ENCODE assay signal across 8 cellular contexts in the genomic region with DNA sequence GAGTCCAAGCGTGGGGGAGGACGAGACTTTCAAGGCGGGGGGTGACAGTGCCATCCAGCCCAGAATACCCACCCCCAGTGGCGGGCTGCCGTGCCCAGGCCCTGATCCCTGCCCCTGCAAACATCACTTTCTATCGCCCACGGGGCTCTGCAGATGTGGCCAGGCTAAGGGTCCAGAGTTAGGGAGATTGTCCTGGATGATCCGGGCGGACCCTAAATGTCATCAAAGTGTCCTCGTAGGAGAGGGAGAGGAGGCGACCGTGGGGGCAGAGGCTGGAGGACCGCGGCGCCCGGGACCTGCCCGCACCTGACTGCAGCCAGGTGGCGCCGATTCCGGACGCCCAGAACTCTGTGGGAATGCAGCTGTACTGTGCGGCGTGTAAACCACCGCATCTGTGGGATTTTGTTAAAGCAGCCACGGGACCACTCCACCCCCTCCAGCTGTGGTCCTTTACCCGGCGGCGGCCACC. TPM values are rescaled to one million over a fixed set of nuclear protein-coding genes. Genes with fewer than 3 reads are reported as not detected.
DNase-seq lines count a peak whose midpoint lies in the region; ATAC-seq and TF ChIP-seq lines count a peak whose summit lies in the region.

No MANE protein-coding gene starts in this region.

- no peaks in the 10 kb centered on the region for H3K36me3 Mint-ChIP-seq in activated CD8-positive, alpha-beta T cell treated with anti-CD3 and anti-CD28 coated beads for 36 hours (ENCODE audit: low read depth)

- intact Hi-C loops in activated CD8-positive, alpha-beta T cell treated with anti-CD3 and anti-CD28 coated beads for 36 hours (cut with micrococcal nuclease): loop anchor here (5.0 kb wide), 1 partner anchor 34 kb away; the partner anchor contains the start of gene GJA3
- intact Hi-C loops in left ventricle myocardium superior (cut with micrococcal nuclease): no loop called here
- intact Hi-C loops in gastrocnemius medialis (cut with DNase I; ENCODE audit: low total_unique reads): loop anchor here (5.0 kb wide), 1 partner anchor 46 kb away; no protein-coding TSS in a partner anchor

- H3K79me2 ChIP-seq in DOHH2 (ENCODE audit: control insufficient read depth, low read length): no peaks in the 10 kb centered on the region

- H3K4me1 Mint-ChIP-seq in activated CD8-positive, alpha-beta T cell treated with anti-CD3 and anti-CD28 coated beads for 36 hours (ENCODE audit: low read depth): no peaks in the 10 kb centered on the region

- POLR2A ChIA-PET in activated CD8-positive, alpha-beta T cell treated with anti-CD3 and anti-CD28 coated beads for 36 hours (lab: Charles Lee): interaction anchor here (0.6 to 2.1 kb wide), 2 partner anchors 10 to 73 kb away, joined by 3 to 13 read pairs; no protein-coding TSS in a partner anchor

- no peak overlapping the region for H3K4me2 ChIP-seq in DOHH2 (ENCODE audit: low read length)

- H3K27me3 ChIP-seq in DOHH2 (ENCODE audit: control insufficient read depth, low read length) (peaks cover 21% of the 10 kb centered on the region), gastrocnemius medialis (no peaks in the 10 kb centered on the region)

- no peaks in the 10 kb centered on the region for H4K20me1 ChIP-seq in DOHH2 (ENCODE audit: control insufficient read depth, insufficient read depth, low read depth, low read length)

- in situ Hi-C loops in gastrocnemius medialis (cut with MboI; ENCODE audit: low sequenced_read_pairs in 4 of 4): no loop called here

- CTCF ChIA-PET in activated CD8-positive, alpha-beta T cell treated with anti-CD3 and anti-CD28 coated beads for 36 hours (lab: Charles Lee): interaction anchor here (0.8 to 3.4 kb wide), 10 partner anchors 9 to 58 kb away, joined by 3 to 33 read pairs (median 6); no protein-coding TSS in a partner anchor

- H3K27ac ChIP-seq in DOHH2 (ENCODE audit: low read depth, low read length) (no peak overlapping the region), gastrocnemius medialis (peak overlapping the region; percentile 71 to 79 (median 72))

- no peak for TF ChIP-seq POLR2A in gastrocnemius medialis (IDR thresholded peaks at IDR 0.05)

- peak overlapping the region; percentile 51 for H3K4me3 Mint-ChIP-seq in activated CD8-positive, alpha-beta T cell treated with anti-CD3 and anti-CD28 coated beads for 36 hours

- no peaks in the 10 kb centered on the region for H3K9me2 ChIP-seq in DOHH2 (replicated peaks; ENCODE audit: control insufficient read depth, low read length)

- no peaks in the 10 kb centered on the region for H3F3A ChIP-seq in DOHH2 (ENCODE audit: control insufficient read depth, insufficient read depth)

- peak; percentile 26 for ATAC-seq in HG02759 (IDR thresholded peaks at IDR 0.05; ENCODE audit: unreplicated experiment)
- peak; percentile 21 for ATAC-seq in activated CD8-positive, alpha-beta T cell treated with anti-CD3 and anti-CD28 coated beads for 36 hours
- peak; percentile 24 for ATAC-seq in left ventricle myocardium superior
- ATAC-seq in gastrocnemius medialis: peak; percentile 8 to 19

- no peak overlapping the region for H3K27ac Mint-ChIP-seq in activated CD8-positive, alpha-beta T cell treated with anti-CD3 and anti-CD28 coated beads for 36 hours

- H3K36me3 ChIP-seq in DOHH2 (ENCODE audit: control insufficient read depth, low read length) (no peaks in the 10 kb centered on the region), gastrocnemius medialis (no peaks in the 10 kb centered on the region)

- H3K9me3 ChIP-seq in DOHH2 (ENCODE audit: control insufficient read depth, insufficient read depth, low read length) (no peaks in the 10 kb centered on the region), gastrocnemius medialis (no peaks in the 10 kb centered on the region)

- no peaks in the 10 kb centered on the region for H3K9me3 Mint-ChIP-seq in activated CD8-positive, alpha-beta T cell treated with anti-CD3 and anti-CD28 coated beads for 36 hours

- H3K4me1 ChIP-seq in DOHH2 (ENCODE audit: control insufficient read depth, low read length): no peaks in the 10 kb centered on the region
- H3K4me1 ChIP-seq in gastrocnemius medialis: peaks cover 15 to 16% of the 10 kb centered on the region in 2 donors

- no peak for DNase-seq in activated CD8-positive, alpha-beta T cell treated with anti-CD3 and anti-CD28 coated beads for 36 hours
- peak; percentile 47 for DNase-seq in left ventricle myocardium superior
- DNase-seq in gastrocnemius medialis: no peak
- DNase-seq in Kasumi-1 (lab: John Stamatoyannopoulos, UW): no peak
- no peak for DNase-seq in C1 segment of cervical spinal cord (lab: John Stamatoyannopoulos, UW)
- no peak for DNase-seq in NCI-H526 treated with DMSO at 0.1 percent for 48 hours (lab: John Stamatoyannopoulos, UW)

- TF ChIP-seq CTCF in DOHH2 (IDR thresholded peaks at IDR 0.05; ENCODE audit: low read depth, low read length, poor library complexity, severe bottlenecking) (peak; percentile 9), gastrocnemius medialis (IDR thresholded peaks at IDR 0.05 in 4 of 5, conservative IDR thresholded peaks at IDR 0.05 in 1 of 5) (peak in 3 of 5 experiments; percentile 14 to 50 (median 46))
- no peak for TF ChIP-seq CTCF in activated CD8-positive, alpha-beta T cell treated with anti-CD3 and anti-CD28 coated beads for 36 hours (IDR thresholded peaks at IDR 0.05)

- no peak overlapping the region for H3K4me3 ChIP-seq in DOHH2 (ENCODE audit: low read length)
- H3K4me3 ChIP-seq in gastrocnemius medialis: peak overlapping the region; percentile 58 to 69 (median 66)

- peaks cover 21% of the 10 kb centered on the region for H3K27me3 Mint-ChIP-seq in activated CD8-positive, alpha-beta T cell treated with anti-CD3 and anti-CD28 coated beads for 36 hours

RNA-seq across cellular contexts. Expression of gene GJA3, which starts 32.4 kb away (rescaled TPM):
- total RNA-seq in activated CD8-positive, alpha-beta T cell treated with anti-CD3 and anti-CD28 coated beads for 36 hours: under 1 TPM; 0.32 to 0.51 TPM
- total RNA-seq in left ventricle myocardium superior: 17.9 TPM
- not detected for total RNA-seq in gastrocnemius medialis

Comparison
In these comparisons a context has a peak if more than half of its experiments do, and no peak if none do; other contexts are left out.
1. RNA of gene GJA3, which starts 32.4 kb away (total RNA-seq): 17.9 TPM in left ventricle myocardium superior (single experiment); 0.32 to 0.51 TPM in activated CD8-positive, alpha-beta T cell treated with anti-CD3 and anti-CD28 coated beads for 36 hours and not detected in gastrocnemius medialis; every median in the first group is over 10 times any median in the second.
2. Peak in every context shown above with its lines, with median percentiles within 50 percentile points of each other: ATAC-seq.